ENCODE assay signal across 22 cellular contexts in genomic region chr4:171342646-171343045, GRCh38.
"Had no signal": no experiment of that assay in that cellular context is flagged by ENCODE, and none has a peak within 500 bp of the region (broad histone marks: within the 10 kb centered on the region; RNA-seq: fewer than 3 reads in every experiment).

No MANE protein-coding gene starts in this region.

- DNase-seq: activated CD4-positive, alpha-beta memory T cell treated with anti-CD3 and anti-CD28 coated beads for 36 hours; activated CD4-positive, alpha-beta T cell treated with anti-CD3 and anti-CD28 coated beads for 4 hours; activated gamma-delta T cell treated with Interleukin-2 at 50 U/mL for 16 hours; activated T-cell treated with anti-CD3 and anti-CD28 coated beads for 4 hours; adrenal gland; effector CD8-positive, alpha-beta T cell; heart right ventricle; immature natural killer cell; kidney glomerular epithelial cell; left ventricle myocardium superior; occipital lobe; stimulated activated CD8-positive, alpha-beta memory T cell treated with anti-CD3 and anti-CD28 coated beads, Interleukin-4, amount 100 ng/mL, for 48 hours; stimulated activated naive CD4-positive, alpha-beta T cell treated with Interleukin-2 at 50 U/mL for 16 hours; tibial artery had no signal

- H3K27me3 ChIP-seq: adrenal gland, breast epithelium, esophagus muscularis mucosa, gastroesophageal sphincter, heart right ventricle, tibial artery had no signal

- H3K9me3 ChIP-seq: adrenal gland, breast epithelium, esophagus muscularis mucosa, gastroesophageal sphincter, heart right ventricle, tibial artery had no signal

- H3K36me3 ChIP-seq: adrenal gland, breast epithelium, esophagus muscularis mucosa, gastroesophageal sphincter, heart right ventricle, tibial artery had no signal

- H3K4me1 ChIP-seq: adrenal gland, breast epithelium, esophagus muscularis mucosa, gastroesophageal sphincter, heart right ventricle, tibial artery had no signal

- H3K27ac Mint-ChIP-seq: activated CD4-positive, alpha-beta memory T cell treated with anti-CD3 and anti-CD28 coated beads for 36 hours; activated naive CD4-positive, alpha-beta T cell treated with anti-CD3 and anti-CD28 coated beads, Interleukin-2, amount 50 U/mL, for 72 hours; activated T-helper 1 cell treated with anti-CD3 and anti-CD28 coated beads, Interleukin-12 subunit alpha, Interleukin-12 subunit beta, Interleukin-2, Interleukin-4 antibody, amounts not matched to agents 30 ng/mL and 10 ng/mL and 1 ng/mL, durations not matched to agents 14 hours and 24 hours and 36 hours; dendritic cell treated with granulocyte-macrophage colony-stimulating factor and Interleukin-4, amounts not matched to agents 40 ng/mL and 50 ng/mL, for 4 days; immature natural killer cell had no signal

- H3K36me3 Mint-ChIP-seq: activated CD4-positive, alpha-beta memory T cell treated with anti-CD3 and anti-CD28 coated beads for 36 hours; activated naive CD4-positive, alpha-beta T cell treated with anti-CD3 and anti-CD28 coated beads, Interleukin-2, amount 50 U/mL, for 72 hours; immature natural killer cell had no signal

- H3K4me3 ChIP-seq: adrenal gland, breast epithelium, esophagus muscularis mucosa, gastroesophageal sphincter, heart right ventricle, tibial artery had no signal

- H3K9me3 Mint-ChIP-seq: activated T-helper 1 cell treated with anti-CD3 and anti-CD28 coated beads, Interleukin-12 subunit alpha, Interleukin-12 subunit beta, Interleukin-2, Interleukin-4 antibody, amounts not matched to agents 30 ng/mL and 10 ng/mL and 1 ng/mL, durations not matched to agents 14 hours and 24 hours and 36 hours; dendritic cell treated with granulocyte-macrophage colony-stimulating factor and Interleukin-4, amounts not matched to agents 40 ng/mL and 50 ng/mL, for 4 days had no signal

- ATAC-seq: activated naive CD4-positive, alpha-beta T cell treated with anti-CD3 and anti-CD28 coated beads, Interleukin-2, amount 50 U/mL, for 72 hours; gastroesophageal sphincter; heart right ventricle; left ventricle myocardium superior had no signal

- H3K27ac ChIP-seq: adrenal gland, breast epithelium, esophagus muscularis mucosa, gastroesophageal sphincter, heart right ventricle, tibial artery had no signal

- H3K4me1 Mint-ChIP-seq: immature natural killer cell had no signal

- H3K4me3 Mint-ChIP-seq: activated CD4-positive, alpha-beta memory T cell treated with anti-CD3 and anti-CD28 coated beads for 36 hours; activated T-helper 1 cell treated with anti-CD3 and anti-CD28 coated beads, Interleukin-12 subunit alpha, Interleukin-12 subunit beta, Interleukin-2, Interleukin-4 antibody, amounts not matched to agents 30 ng/mL and 10 ng/mL and 1 ng/mL, durations not matched to agents 14 hours and 24 hours and 36 hours; dendritic cell treated with granulocyte-macrophage colony-stimulating factor and Interleukin-4, amounts not matched to agents 40 ng/mL and 50 ng/mL, for 4 days; immature natural killer cell had no signal

- FAIRE-seq: astrocyte, endothelial cell of umbilical vein had no signal

- H3K27me3 Mint-ChIP-seq: activated CD4-positive, alpha-beta memory T cell treated with anti-CD3 and anti-CD28 coated beads for 36 hours; dendritic cell treated with granulocyte-macrophage colony-stimulating factor and Interleukin-4, amounts not matched to agents 40 ng/mL and 50 ng/mL, for 4 days had no signal
